In genomic region chr10:133520193-133520738, GRCh38 we compare ENCODE assay signal across 8 cellular contexts. TPM values are rescaled to one million over a fixed set of nuclear protein-coding genes. Genes with fewer than 3 reads are reported as not detected.
DNase-seq lines count a peak whose midpoint lies in the region; ATAC-seq, FAIRE-seq and TF ChIP-seq lines count a peak whose summit lies in the region.

No MANE protein-coding gene starts in this region.

- CTCF ChIA-PET in A549 (lab: Yijun Ruan, JAX), result interaction anchor here (0.7 to 2.5 kb wide), 17 partner anchors 9 to 295 kb away, joined by 3 to 14 read pairs (median 3); no protein-coding TSS in a partner anchor

- WGBS in A549 (ENCODE audit: missing lambda C conversion rate), result under 1% methylated on average over 22 of the region's 33 CpGs

- H3K9me3 ChIP-seq in A549 (peaks cover 48% of the 10 kb centered on the region), duodenal mucosa (ENCODE audit: control insufficient read depth in 1 of 2, low read length in 2 of 2) (no peaks in the 10 kb centered on the region)

- no peak for TF ChIP-seq EP300 in A549 (IDR thresholded peaks at IDR 0.05)

- H3K4me2 ChIP-seq in A549, result peak overlapping the region; percentile 85

- peak; percentile 82 for TF ChIP-seq POLR2A in A549 (IDR thresholded peaks at IDR 0.05; ENCODE audit: low read length)

- ATAC-seq in A549 (peak; percentile 100), HG02884 (IDR thresholded peaks at IDR 0.05; ENCODE audit: unreplicated experiment) (peak; percentile 92)

- DNase-seq in A549 (ENCODE audit: low read depth in 1 of 2, low spot score in 1 of 2), result peak; percentile 79 to 91
- DNase-seq in GM13976 (ENCODE audit: low spot score), result peak; percentile 91
- peak; percentile 41 for DNase-seq in NCI-H226
- DNase-seq in activated CD4-positive, alpha-beta T cell treated with anti-CD3 and anti-CD28 coated beads, Interleukin-2, amount 50 U/mL, for 24 hours (ENCODE audit: low read depth in 1 of 2, low spot score in 1 of 2), result peak; percentile 89 to 94
- DNase-seq in middle frontal gyrus (ENCODE audit: extremely low spot score, low spot score), result peak; percentile 54
- peak; percentile 77 to 84 for DNase-seq in stimulated activated CD8-positive, alpha-beta memory T cell treated with anti-CD3 and anti-CD28 coated beads, Interleukin-4, amount 100 ng/mL, for 1 hour (ENCODE audit: low read depth in 2 of 2, low spot score in 1 of 2)

- H3K36me3 ChIP-seq in duodenal mucosa (ENCODE audit: control insufficient read depth in 1 of 2, insufficient read depth in 2 of 2, low read length in 2 of 2), result no peaks in the 10 kb centered on the region

- no peaks in the 10 kb centered on the region for H3K27me3 ChIP-seq in duodenal mucosa (ENCODE audit: control insufficient read depth in 1 of 2, insufficient read depth in 2 of 2, low read length in 2 of 2)

- no peak for FAIRE-seq in A549 (lab: Jason Lieb, UNC)

- POLR2A ChIA-PET in A549 (lab: Yijun Ruan, JAX), result no interaction called here

- H3K4me1 ChIP-seq in A549 (0 out of 3 replicates have a peak, but pooled peaks cover 3% of the 10 kb centered on the region), duodenal mucosa (ENCODE audit: control insufficient read depth in 1 of 2, insufficient read depth in 2 of 2, low read length in 2 of 2) (peaks cover 4 to 11% of the 10 kb centered on the region in 2 donors)

- in situ Hi-C loops in GM13976 (cut with MboI; ENCODE audit: low sequenced_read_pairs, unreplicated experiment), result no loop called here

- H3K27ac ChIP-seq in A549 (peak overlapping the region; percentile 71 to 80), duodenal mucosa (ENCODE audit: low read depth, low read length) (no peak overlapping the region)

- TF ChIP-seq CTCF in A549 (IDR thresholded peaks at IDR 0.05), result peak; percentile 96
- TF ChIP-seq CTCF in GM13976 (IDR thresholded peaks at IDR 0.05; ENCODE audit: borderline replicate concordance, control extremely low read depth, extremely low read depth, insufficient read depth, missing control alignments), result peak; percentile 68

- peak overlapping the region; percentile 51 to 55 for H3K9ac ChIP-seq in duodenal mucosa (ENCODE audit: low read depth in 1 of 2, low read length in 2 of 2)

- peak; percentile 44 to 59 for TF ChIP-seq RAD21 in A549 (conservative IDR thresholded peaks at IDR 0.05 in 1 of 2, IDR thresholded peaks at IDR 0.05 in 1 of 2)

- H3K4me3 ChIP-seq in A549 (peak overlapping the region; percentile 49), duodenal mucosa (ENCODE audit: low read depth in 1 of 2, low read length in 2 of 2) (peak overlapping the region; percentile 71 to 81)

TF ChIP-seq in A549, 52 proteins besides CTCF, POLR2A, EP300 and RAD21:
- peak; percentile 21 for TF ChIP-seq ZFP36 (IDR thresholded peaks at IDR 0.05; ENCODE audit: borderline replicate concordance, partially characterized antibody)
- peak; percentile 76 for TF ChIP-seq SMC3 (IDR thresholded peaks at IDR 0.05)
- TF ChIP-seq CHD4 (IDR thresholded peaks at IDR 0.05; ENCODE audit: borderline replicate concordance), result no peak
- 0 out of 2 replicates have a peak, but pooled peaks have one; percentile 24 for TF ChIP-seq EHF (CRISPR knock-in tag; IDR thresholded peaks at IDR 0.05)
- TF ChIP-seq MYC (IDR thresholded peaks at IDR 0.05; ENCODE audit: borderline replicate concordance, low read length), result 0 out of 2 replicates have a peak, but pooled peaks have one; percentile 59
- TF ChIP-seq RNF2 (IDR thresholded peaks at IDR 0.05; ENCODE audit: borderline replicate concordance, low read depth), result peak; percentile 58; the same call in 1 of the 2 replicates
- peak; percentile 54; the same call in 1 of the 2 replicates for TF ChIP-seq HOXB13 (CRISPR knock-in tag; IDR thresholded peaks at IDR 0.05; ENCODE audit: low read depth)
- peak; percentile 88 for TF ChIP-seq E2F6 (IDR thresholded peaks at IDR 0.05; ENCODE audit: borderline replicate concordance, low read depth)
- peak; percentile 90 for TF ChIP-seq MAX (IDR thresholded peaks at IDR 0.05)
- 0 out of 2 replicates have a peak, but pooled peaks have one; percentile 54 for TF ChIP-seq HOXB5 (CRISPR knock-in tag; IDR thresholded peaks at IDR 0.05)
- peak; percentile 56; the same call in 1 of the 2 replicates for TF ChIP-seq PHF8 (IDR thresholded peaks at IDR 0.05; ENCODE audit: borderline replicate concordance, low read depth)
- no peak for TF ChIP-seq BHLHE40 (IDR thresholded peaks at IDR 0.05; ENCODE audit: low read depth, low read length)
- TF ChIP-seq JUN (IDR thresholded peaks at IDR 0.05), result peak in 1 of 2 experiments; percentile 52; a peak in 1 of 5 replicates
- peak; percentile 49; the same call in 1 of the 2 replicates for TF ChIP-seq ATOH8 (CRISPR knock-in tag; IDR thresholded peaks at IDR 0.05; ENCODE audit: low read depth)
- TF ChIP-seq MAZ (IDR thresholded peaks at IDR 0.05; ENCODE audit: borderline replicate concordance, low read depth, low read length), result no peak

RNA-seq across cellular contexts. Expression of gene CYP2E1, which starts 6.9 kb away (rescaled TPM):
- polyA plus RNA-seq in A549 (2011; rRNA removed), result 0.75 and 0.93 TPM in 2 replicates
- 0.05 and 0.08 TPM in 2 replicates for polyA plus RNA-seq in A549 (2012; cell fraction: cytosol; rRNA removed)
- 0.26 and 0.43 TPM in 2 replicates for polyA plus RNA-seq in A549 (2012; cell fraction: nucleus; rRNA removed)
- polyA plus RNA-seq in A549 (2017; fragmentation: RNase III; extraction: RNeasy Plus Mini Kit Qiagen cat#74134 plus additional on column Dnase treatment), result 0.14 to 0.21 TPM (median 0.17 TPM) in 3 replicates
- polyA minus RNA-seq in A549 (2011; rRNA and poly(A)+ RNA removed), result 0.12 and 0.54 TPM in 2 replicates

RNA-seq across cellular contexts. Expression of gene SYCE1, which starts 45.1 kb away (rescaled TPM):
- polyA plus RNA-seq in A549 (2011; rRNA removed) (not detected in 2 replicates), A549 (2017; fragmentation: RNase III; extraction: RNeasy Plus Mini Kit Qiagen cat#74134 plus additional on column Dnase treatment) (not detected in 3 replicates)
- not detected in 2 replicates for polyA plus RNA-seq in A549 (2012; cell fraction: cytosol; rRNA removed)
- polyA plus RNA-seq in A549 (2012; cell fraction: nucleus; rRNA removed), result not detected in 2 replicates
- not detected in 2 replicates for polyA minus RNA-seq in A549 (2011; rRNA and poly(A)+ RNA removed)

Comparison
In these comparisons a context has a peak if more than half of its experiments do, and no peak if none do; other contexts are left out.
1. DNase-seq: peak in every context shown above with its lines; median percentile 92 in activated CD4-positive, alpha-beta T cell treated with anti-CD3 and anti-CD28 coated beads, Interleukin-2, amount 50 U/mL, for 24 hours; 91 in GM13976; 85 in A549; 80 in stimulated activated CD8-positive, alpha-beta memory T cell treated with anti-CD3 and anti-CD28 coated beads, Interleukin-4, amount 100 ng/mL, for 1 hour; 54 in middle frontal gyrus; 41 in NCI-H226.